Comparison of ENCODE assay signal across 36 cellular contexts in the genomic region with DNA sequence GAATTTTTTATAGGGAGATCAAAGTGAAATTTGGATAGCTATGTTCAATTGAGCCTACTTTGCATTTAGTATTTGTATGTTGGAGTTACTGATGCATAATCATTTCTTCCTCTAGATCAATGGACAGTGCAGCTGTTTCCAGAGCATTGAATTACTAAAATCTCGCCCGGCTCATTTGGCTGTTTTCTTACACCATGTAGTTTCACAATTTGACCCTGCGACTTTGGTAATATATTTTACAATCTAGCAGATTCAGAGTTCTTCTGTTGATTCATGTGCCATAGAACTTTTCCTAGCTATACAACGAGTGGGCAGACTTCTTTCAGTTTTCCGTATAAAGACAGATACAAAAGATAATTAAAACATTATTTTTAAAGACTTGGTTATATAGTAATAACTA.
"Had no signal": no experiment of that assay in that cellular context is flagged by ENCODE, and none has a peak within 500 bp of the region (broad histone marks: within the 10 kb centered on the region; RNA-seq: fewer than 3 reads in every experiment).

No MANE protein-coding gene starts in this region.

- FAIRE-seq: colon had no signal

- H3K4me3 Mint-ChIP-seq: activated B cell treated with CpG ODN at 0.5 μM for 24 hours; activated CD8-positive, alpha-beta memory T cell treated with anti-CD3 and anti-CD28 coated beads, Interleukin-2, amount 10 ng/mL, durations not matched to agents 7 days and 5 days; activated CD8-positive, alpha-beta T cell treated with anti-CD3 and anti-CD28 coated beads, Interleukin-2, amount 10 ng/mL, durations not matched to agents 7 days and 5 days; activated naive CD4-positive, alpha-beta T cell treated with anti-CD3 and anti-CD28 coated beads for 36 hours; activated naive CD4-positive, alpha-beta T cell treated with anti-CD3 and anti-CD28 coated beads, Interleukin-2, amount 50 U/mL, for 24 hours; activated naive CD8-positive, alpha-beta T cell treated with anti-CD3 and anti-CD28 coated beads for 36 hours; activated naive CD8-positive, alpha-beta T cell treated with anti-CD3 and anti-CD28 coated beads, Interleukin-2, amount 50 U/mL, for 24 hours; activated T-helper 1 cell treated with anti-CD3 and anti-CD28 coated beads, Interleukin-12 subunit alpha, Interleukin-12 subunit beta, Interleukin-2, Interleukin-4 antibody, amounts not matched to agents 30 ng/mL and 10 ng/mL and 1 ng/mL, durations not matched to agents 14 hours and 24 hours and 36 hours; effector memory CD8-positive, alpha-beta T cell; T-helper 17 cell; T-helper 2 cell treated with Interferon-gamma antibody and Interleukin-4, amounts not matched to agents 5 μg/mL and 100 μg/mL, for 36 hours had no signal

- H3K9me3 Mint-ChIP-seq: activated B cell treated with CpG ODN at 0.5 μM for 24 hours; activated naive CD4-positive, alpha-beta T cell treated with anti-CD3 and anti-CD28 coated beads for 36 hours; activated naive CD4-positive, alpha-beta T cell treated with anti-CD3 and anti-CD28 coated beads, Interleukin-2, amount 50 U/mL, for 24 hours; activated naive CD8-positive, alpha-beta T cell treated with anti-CD3 and anti-CD28 coated beads for 36 hours; activated naive CD8-positive, alpha-beta T cell treated with anti-CD3 and anti-CD28 coated beads, Interleukin-2, amount 50 U/mL, for 24 hours; activated T-helper 1 cell treated with anti-CD3 and anti-CD28 coated beads, Interleukin-12 subunit alpha, Interleukin-12 subunit beta, Interleukin-2, Interleukin-4 antibody, amounts not matched to agents 30 ng/mL and 10 ng/mL and 1 ng/mL, durations not matched to agents 14 hours and 24 hours and 36 hours; activated T-helper 2 cell treated with anti-CD3 and anti-CD28 coated beads, Interferon-gamma antibody, Interleukin-2, Interleukin-4, amounts not matched to agents 10 μg/mL and 5 μg/mL and 100 μg/mL, durations not matched to agents 14 hours and 24 hours and 36 hours; effector memory CD8-positive, alpha-beta T cell; T-helper 2 cell treated with Interferon-gamma antibody and Interleukin-4, amounts not matched to agents 5 μg/mL and 100 μg/mL, for 36 hours had no signal

- H3K27ac ChIP-seq: adrenal gland, body of pancreas, esophagus muscularis mucosa, gastroesophageal sphincter, WERI-Rb-1 had no signal

- H3K4me1 ChIP-seq: body of pancreas, esophagus muscularis mucosa, gastroesophageal sphincter had no signal

- H3K27me3 ChIP-seq: adrenal gland, body of pancreas, esophagus muscularis mucosa, gastroesophageal sphincter had no signal

- ATAC-seq: activated CD4-positive, CD25-positive, alpha-beta regulatory T cell treated with anti-CD3 and anti-CD28 coated beads, Interleukin-2, amount 50 U/mL, for 24 hours; activated CD8-positive, alpha-beta memory T cell treated with anti-CD3 and anti-CD28 coated beads, Interleukin-2, amount 10 ng/mL, durations not matched to agents 7 days and 5 days; activated CD8-positive, alpha-beta T cell treated with anti-CD3 and anti-CD28 coated beads, Interleukin-2, amount 10 ng/mL, durations not matched to agents 7 days and 5 days; activated naive CD8-positive, alpha-beta T cell treated with anti-CD3 and anti-CD28 coated beads, Interleukin-2, amount 50 U/mL, for 24 hours; body of pancreas; effector memory CD8-positive, alpha-beta T cell; gastroesophageal sphincter; T-helper 17 cell had no signal

- H3K4me1 Mint-ChIP-seq: activated B cell treated with CpG ODN at 0.5 μM for 24 hours; activated CD8-positive, alpha-beta memory T cell treated with anti-CD3 and anti-CD28 coated beads, Interleukin-2, amount 10 ng/mL, durations not matched to agents 7 days and 5 days; activated naive CD4-positive, alpha-beta T cell treated with anti-CD3 and anti-CD28 coated beads, Interleukin-2, amount 50 U/mL, for 24 hours; activated naive CD8-positive, alpha-beta T cell treated with anti-CD3 and anti-CD28 coated beads, Interleukin-2, amount 50 U/mL, for 24 hours; T-helper 17 cell had no signal

- H3K4me3 ChIP-seq: adrenal gland, body of pancreas, esophagus muscularis mucosa, gastroesophageal sphincter had no signal

- H3K36me3 Mint-ChIP-seq: activated naive CD4-positive, alpha-beta T cell treated with anti-CD3 and anti-CD28 coated beads, Interleukin-2, amount 50 U/mL, for 24 hours had no signal

- DNase-seq: activated B cell treated with CpG ODN at 0.5 μM for 24 hours; activated CD4-positive, alpha-beta T cell treated with anti-CD3 and anti-CD28 coated beads for 48 hours; activated CD4-positive, alpha-beta T cell treated with anti-CD3 and anti-CD28 coated beads, Interleukin-2, amount 50 U/mL, for 1 hour; activated CD4-positive, alpha-beta T cell treated with anti-CD3 and anti-CD28 coated beads, Interleukin-2, amount 50 U/mL, for 48 hours; activated CD8-positive, alpha-beta memory T cell treated with anti-CD3 and anti-CD28 coated beads, Interleukin-2, amount 10 ng/mL, durations not matched to agents 7 days and 5 days; activated CD8-positive, alpha-beta memory T cell treated with anti-CD3 and anti-CD28 coated beads, Interleukin-2, amount 50 U/mL, for 4 hours; activated CD8-positive, alpha-beta T cell treated with anti-CD3 and anti-CD28 coated beads, Interleukin-2, amount 10 ng/mL, durations not matched to agents 7 days and 5 days; activated effector memory CD4-positive, alpha-beta T cell treated with anti-CD3 and anti-CD28 coated beads, Interleukin-2, amount 50 U/mL, for 16 hours; activated naive CD4-positive, alpha-beta T cell treated with anti-CD3 and anti-CD28 coated beads for 36 hours; activated naive CD8-positive, alpha-beta T cell treated with anti-CD3 and anti-CD28 coated beads for 36 hours; activated naive CD8-positive, alpha-beta T cell treated with anti-CD3 and anti-CD28 coated beads, Interleukin-2, amount 50 U/mL, for 24 hours; activated T-cell treated with anti-CD3 and anti-CD28 coated beads, Interleukin-2, amount 50 U/mL, for 1 hour; activated T-cell treated with anti-CD3 and anti-CD28 coated beads, Interleukin-2, amount 50 U/mL, for 48 hours; adrenal gland; amygdala; aorta; body of pancreas; caudate nucleus; cortex of kidney; dermis blood vessel endothelial cell; effector CD4-positive, alpha-beta T cell; effector memory CD8-positive, alpha-beta T cell; erythroblast; foreskin melanocyte; T-helper 1 cell; T-helper 17 cell; T1000; WERI-Rb-1 had no signal

- H3K27me3 Mint-ChIP-seq: activated B cell treated with CpG ODN at 0.5 μM for 24 hours; activated CD8-positive, alpha-beta memory T cell treated with anti-CD3 and anti-CD28 coated beads, Interleukin-2, amount 10 ng/mL, durations not matched to agents 7 days and 5 days; activated naive CD4-positive, alpha-beta T cell treated with anti-CD3 and anti-CD28 coated beads, Interleukin-2, amount 50 U/mL, for 24 hours; activated naive CD8-positive, alpha-beta T cell treated with anti-CD3 and anti-CD28 coated beads for 36 hours; activated naive CD8-positive, alpha-beta T cell treated with anti-CD3 and anti-CD28 coated beads, Interleukin-2, amount 50 U/mL, for 24 hours; effector memory CD8-positive, alpha-beta T cell; T-helper 17 cell had no signal

- H3K27ac Mint-ChIP-seq: activated B cell treated with CpG ODN at 0.5 μM for 24 hours; activated CD8-positive, alpha-beta memory T cell treated with anti-CD3 and anti-CD28 coated beads, Interleukin-2, amount 10 ng/mL, durations not matched to agents 7 days and 5 days; activated CD8-positive, alpha-beta T cell treated with anti-CD3 and anti-CD28 coated beads, Interleukin-2, amount 10 ng/mL, durations not matched to agents 7 days and 5 days; activated naive CD4-positive, alpha-beta T cell treated with anti-CD3 and anti-CD28 coated beads for 36 hours; activated naive CD4-positive, alpha-beta T cell treated with anti-CD3 and anti-CD28 coated beads, Interleukin-2, amount 50 U/mL, for 24 hours; activated naive CD8-positive, alpha-beta T cell treated with anti-CD3 and anti-CD28 coated beads for 36 hours; activated naive CD8-positive, alpha-beta T cell treated with anti-CD3 and anti-CD28 coated beads, Interleukin-2, amount 50 U/mL, for 24 hours; activated T-helper 1 cell treated with anti-CD3 and anti-CD28 coated beads, Interleukin-12 subunit alpha, Interleukin-12 subunit beta, Interleukin-2, Interleukin-4 antibody, amounts not matched to agents 30 ng/mL and 10 ng/mL and 1 ng/mL, durations not matched to agents 14 hours and 24 hours and 36 hours; activated T-helper 2 cell treated with anti-CD3 and anti-CD28 coated beads, Interferon-gamma antibody, Interleukin-2, Interleukin-4, amounts not matched to agents 10 μg/mL and 5 μg/mL and 100 μg/mL, durations not matched to agents 14 hours and 24 hours and 36 hours; effector memory CD8-positive, alpha-beta T cell; T-helper 17 cell; T-helper 2 cell treated with Interferon-gamma antibody and Interleukin-4, amounts not matched to agents 5 μg/mL and 100 μg/mL, for 36 hours had no signal

- H3K9me3 ChIP-seq: adrenal gland, body of pancreas, esophagus muscularis mucosa, gastroesophageal sphincter had no signal
